Comparison of ENCODE assay signal across 39 cellular contexts in the genomic region with DNA sequence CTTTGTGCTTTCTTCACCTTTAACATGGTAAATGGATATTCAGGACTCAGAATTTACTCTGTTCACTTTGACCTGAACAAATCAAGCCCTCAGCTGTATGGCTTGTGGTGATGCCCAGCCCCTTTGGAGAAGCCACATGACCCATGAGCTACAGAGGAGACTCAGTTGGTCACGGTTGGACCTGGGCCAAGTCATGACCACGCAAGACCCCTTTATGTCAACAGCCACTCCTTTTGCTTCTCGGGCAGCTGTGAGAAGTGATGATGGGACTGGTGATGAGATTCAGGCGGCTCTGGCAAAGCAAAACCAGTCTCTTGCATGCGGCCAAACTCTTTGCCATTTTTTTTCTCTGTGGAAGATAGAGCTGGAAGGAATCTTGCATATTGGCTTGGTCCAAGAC.
"Had no signal": no experiment of that assay in that cellular context is flagged by ENCODE, and none has a peak within 500 bp of the region (broad histone marks: within the 10 kb centered on the region; RNA-seq: fewer than 3 reads in every experiment).

No MANE protein-coding gene starts in this region.

- H3K4me3 ChIP-seq: adrenal gland, ascending aorta, body of pancreas, breast epithelium, cardiac muscle cell had no signal

- H3K27ac ChIP-seq: adrenal gland, ascending aorta, body of pancreas, brain microvascular endothelial cell, breast epithelium, cardiac muscle cell had no signal

- H3K36me3 ChIP-seq: adrenal gland, ascending aorta, brain microvascular endothelial cell, breast epithelium, cardiac muscle cell had no signal

- H3K9me3 Mint-ChIP-seq: activated naive CD4-positive, alpha-beta T cell treated with anti-CD3 and anti-CD28 coated beads for 36 hours; activated naive CD4-positive, alpha-beta T cell treated with anti-CD3 and anti-CD28 coated beads, Interleukin-2, amount 10 ng/mL, durations not matched to agents 7 days and 5 days; activated naive CD4-positive, alpha-beta T cell treated with anti-CD3 and anti-CD28 coated beads, Interleukin-2, amount 50 U/mL, for 24 hours; activated naive CD8-positive, alpha-beta T cell treated with anti-CD3 and anti-CD28 coated beads for 36 hours; activated naive CD8-positive, alpha-beta T cell treated with anti-CD3 and anti-CD28 coated beads, Interleukin-2, amount 50 U/mL, for 24 hours; activated T-cell treated with anti-CD3 and anti-CD28 coated beads, Interleukin-2, amount 50 U/mL, for 24 hours; activated T-cell treated with anti-CD3 and anti-CD28 coated beads, Interleukin-2, amount 50 U/mL, for 4 hours; activated T-helper 1 cell treated with anti-CD3 and anti-CD28 coated beads, Interleukin-12 subunit alpha, Interleukin-12 subunit beta, Interleukin-2, Interleukin-4 antibody, amounts not matched to agents 30 ng/mL and 10 ng/mL and 1 ng/mL, durations not matched to agents 14 hours and 24 hours and 36 hours; activated T-helper 2 cell treated with anti-CD3 and anti-CD28 coated beads, Interferon-gamma antibody, Interleukin-2, Interleukin-4, amounts not matched to agents 10 μg/mL and 5 μg/mL and 100 μg/mL, durations not matched to agents 14 hours and 24 hours and 36 hours; central memory CD8-positive, alpha-beta T cell had no signal

- ATAC-seq: activated naive CD4-positive, alpha-beta T cell treated with anti-CD3 and anti-CD28 coated beads, Interleukin-2, amount 50 U/mL, for 72 hours; activated naive CD8-positive, alpha-beta T cell treated with anti-CD3 and anti-CD28 coated beads, Interleukin-2, amount 50 U/mL, for 24 hours; activated T-cell treated with anti-CD3 and anti-CD28 coated beads, Interleukin-2, amount 50 U/mL, for 4 hours; activated T-cell treated with anti-CD3 and anti-CD28 coated beads, Interleukin-2, amount 50 U/mL, for 72 hours; activated T-helper 17 cell treated with anti-CD3 and anti-CD28 coated beads, Interleukin-2, amount 50 U/mL, for 72 hours; body of pancreas had no signal

- H3K36me3 Mint-ChIP-seq: activated naive CD4-positive, alpha-beta T cell treated with anti-CD3 and anti-CD28 coated beads, Interleukin-2, amount 10 ng/mL, durations not matched to agents 7 days and 5 days; activated naive CD4-positive, alpha-beta T cell treated with anti-CD3 and anti-CD28 coated beads, Interleukin-2, amount 50 U/mL, for 24 hours; activated naive CD4-positive, alpha-beta T cell treated with anti-CD3 and anti-CD28 coated beads, Interleukin-2, amount 50 U/mL, for 72 hours; activated naive CD8-positive, alpha-beta T cell; activated naive CD8-positive, alpha-beta T cell treated with anti-CD3 and anti-CD28 coated beads for 36 hours; activated naive CD8-positive, alpha-beta T cell treated with anti-CD3 and anti-CD28 coated beads, Interleukin-2, amount 10 ng/mL, durations not matched to agents 7 days and 5 days; brain had no signal

- H3K27ac Mint-ChIP-seq: activated naive CD4-positive, alpha-beta T cell treated with anti-CD3 and anti-CD28 coated beads for 36 hours; activated naive CD4-positive, alpha-beta T cell treated with anti-CD3 and anti-CD28 coated beads, Interleukin-2, amount 10 ng/mL, durations not matched to agents 7 days and 5 days; activated naive CD4-positive, alpha-beta T cell treated with anti-CD3 and anti-CD28 coated beads, Interleukin-2, amount 50 U/mL, for 24 hours; activated naive CD4-positive, alpha-beta T cell treated with anti-CD3 and anti-CD28 coated beads, Interleukin-2, amount 50 U/mL, for 72 hours; activated naive CD8-positive, alpha-beta T cell; activated naive CD8-positive, alpha-beta T cell treated with anti-CD3 and anti-CD28 coated beads for 36 hours; activated naive CD8-positive, alpha-beta T cell treated with anti-CD3 and anti-CD28 coated beads, Interleukin-2, amount 10 ng/mL, durations not matched to agents 7 days and 5 days; activated naive CD8-positive, alpha-beta T cell treated with anti-CD3 and anti-CD28 coated beads, Interleukin-2, amount 50 U/mL, for 24 hours; activated T-cell treated with anti-CD3 and anti-CD28 coated beads, Interleukin-2, amount 50 U/mL, for 24 hours; activated T-cell treated with anti-CD3 and anti-CD28 coated beads, Interleukin-2, amount 50 U/mL, for 72 hours; activated T-helper 1 cell treated with anti-CD3 and anti-CD28 coated beads, Interleukin-12 subunit alpha, Interleukin-12 subunit beta, Interleukin-2, Interleukin-4 antibody, amounts not matched to agents 30 ng/mL and 10 ng/mL and 1 ng/mL, durations not matched to agents 14 hours and 24 hours and 36 hours; activated T-helper 17 cell treated with anti-CD3 and anti-CD28 coated beads, Interleukin-2, amount 50 U/mL, for 72 hours; activated T-helper 2 cell treated with anti-CD3 and anti-CD28 coated beads, Interferon-gamma antibody, Interleukin-2, Interleukin-4, amounts not matched to agents 10 μg/mL and 5 μg/mL and 100 μg/mL, durations not matched to agents 14 hours and 24 hours and 36 hours; brain had no signal

- H3K9me3 ChIP-seq: adrenal gland, ascending aorta, body of pancreas, breast epithelium had no signal

- H3K4me1 ChIP-seq: adrenal gland, ascending aorta, body of pancreas, breast epithelium had no signal

- DNase-seq: activated effector memory CD4-positive, alpha-beta T cell treated with anti-CD3 and anti-CD28 coated beads, Interleukin-2, amount 50 U/mL, for 16 hours; activated effector memory CD4-positive, alpha-beta T cell treated with Interleukin-2 at 50 U/mL for 16 hours; activated gamma-delta T cell; activated gamma-delta T cell treated with Interleukin-2 at 50 U/mL for 16 hours; activated naive CD4-positive, alpha-beta T cell; activated naive CD4-positive, alpha-beta T cell treated with anti-CD3 and anti-CD28 coated beads for 36 hours; activated naive CD4-positive, alpha-beta T cell treated with anti-CD3 and anti-CD28 coated beads, Interleukin-2, amount 10 ng/mL, durations not matched to agents 7 days and 5 days; activated naive CD4-positive, alpha-beta T cell treated with anti-CD3 and anti-CD28 coated beads, Interleukin-2, amount 50 U/mL, for 16 hours; activated naive CD4-positive, alpha-beta T cell treated with Interleukin-2 at 50 U/mL for 16 hours; activated naive CD8-positive, alpha-beta T cell treated with anti-CD3 and anti-CD28 coated beads for 36 hours; activated naive CD8-positive, alpha-beta T cell treated with anti-CD3 and anti-CD28 coated beads, Interleukin-2, amount 10 ng/mL, durations not matched to agents 7 days and 5 days; activated naive CD8-positive, alpha-beta T cell treated with anti-CD3 and anti-CD28 coated beads, Interleukin-2, amount 50 U/mL, for 24 hours; activated T-cell treated with anti-CD3 and anti-CD28 coated beads for 4 hours; activated T-cell treated with anti-CD3 and anti-CD28 coated beads, Interleukin-2, amount 50 U/mL, for 1 hour; activated T-cell treated with anti-CD3 and anti-CD28 coated beads, Interleukin-2, amount 50 U/mL, for 24 hours; activated T-cell treated with anti-CD3 and anti-CD28 coated beads, Interleukin-2, amount 50 U/mL, for 4 hours; activated T-cell treated with anti-CD3 and anti-CD28 coated beads, Interleukin-2, amount 50 U/mL, for 48 hours; activated T-cell treated with anti-CD3 and anti-CD28 coated beads, Interleukin-2, amount 50 U/mL, for 72 hours; adrenal gland; amniotic stem cell; amygdala; anterior cingulate cortex; aorta; body of pancreas; brain microvascular endothelial cell; caudate nucleus; central memory CD4-positive, alpha-beta T cell; cerebellar nuclear complex had no signal

- H3K4me3 Mint-ChIP-seq: activated naive CD4-positive, alpha-beta T cell treated with anti-CD3 and anti-CD28 coated beads for 36 hours; activated naive CD4-positive, alpha-beta T cell treated with anti-CD3 and anti-CD28 coated beads, Interleukin-2, amount 10 ng/mL, durations not matched to agents 7 days and 5 days; activated naive CD4-positive, alpha-beta T cell treated with anti-CD3 and anti-CD28 coated beads, Interleukin-2, amount 50 U/mL, for 24 hours; activated naive CD8-positive, alpha-beta T cell; activated naive CD8-positive, alpha-beta T cell treated with anti-CD3 and anti-CD28 coated beads for 36 hours; activated naive CD8-positive, alpha-beta T cell treated with anti-CD3 and anti-CD28 coated beads, Interleukin-2, amount 10 ng/mL, durations not matched to agents 7 days and 5 days; activated naive CD8-positive, alpha-beta T cell treated with anti-CD3 and anti-CD28 coated beads, Interleukin-2, amount 50 U/mL, for 24 hours; activated T-cell treated with anti-CD3 and anti-CD28 coated beads, Interleukin-2, amount 50 U/mL, for 24 hours; activated T-cell treated with anti-CD3 and anti-CD28 coated beads, Interleukin-2, amount 50 U/mL, for 4 hours; activated T-cell treated with anti-CD3 and anti-CD28 coated beads, Interleukin-2, amount 50 U/mL, for 72 hours; activated T-helper 1 cell treated with anti-CD3 and anti-CD28 coated beads, Interleukin-12 subunit alpha, Interleukin-12 subunit beta, Interleukin-2, Interleukin-4 antibody, amounts not matched to agents 30 ng/mL and 10 ng/mL and 1 ng/mL, durations not matched to agents 14 hours and 24 hours and 36 hours; activated T-helper 17 cell treated with anti-CD3 and anti-CD28 coated beads, Interleukin-2, amount 50 U/mL, for 72 hours; brain; central memory CD8-positive, alpha-beta T cell had no signal

- H3K27me3 ChIP-seq: adrenal gland, ascending aorta, body of pancreas, brain microvascular endothelial cell, cardiac muscle cell had no signal

- H3K4me1 Mint-ChIP-seq: activated naive CD4-positive, alpha-beta T cell treated with anti-CD3 and anti-CD28 coated beads, Interleukin-2, amount 10 ng/mL, durations not matched to agents 7 days and 5 days; activated naive CD4-positive, alpha-beta T cell treated with anti-CD3 and anti-CD28 coated beads, Interleukin-2, amount 50 U/mL, for 24 hours; activated naive CD8-positive, alpha-beta T cell treated with anti-CD3 and anti-CD28 coated beads for 36 hours; activated naive CD8-positive, alpha-beta T cell treated with anti-CD3 and anti-CD28 coated beads, Interleukin-2, amount 10 ng/mL, durations not matched to agents 7 days and 5 days; activated naive CD8-positive, alpha-beta T cell treated with anti-CD3 and anti-CD28 coated beads, Interleukin-2, amount 50 U/mL, for 24 hours; activated T-helper 17 cell treated with anti-CD3 and anti-CD28 coated beads, Interleukin-2, amount 50 U/mL, for 72 hours; brain; central memory CD8-positive, alpha-beta T cell had no signal
